In the genomic region with DNA sequence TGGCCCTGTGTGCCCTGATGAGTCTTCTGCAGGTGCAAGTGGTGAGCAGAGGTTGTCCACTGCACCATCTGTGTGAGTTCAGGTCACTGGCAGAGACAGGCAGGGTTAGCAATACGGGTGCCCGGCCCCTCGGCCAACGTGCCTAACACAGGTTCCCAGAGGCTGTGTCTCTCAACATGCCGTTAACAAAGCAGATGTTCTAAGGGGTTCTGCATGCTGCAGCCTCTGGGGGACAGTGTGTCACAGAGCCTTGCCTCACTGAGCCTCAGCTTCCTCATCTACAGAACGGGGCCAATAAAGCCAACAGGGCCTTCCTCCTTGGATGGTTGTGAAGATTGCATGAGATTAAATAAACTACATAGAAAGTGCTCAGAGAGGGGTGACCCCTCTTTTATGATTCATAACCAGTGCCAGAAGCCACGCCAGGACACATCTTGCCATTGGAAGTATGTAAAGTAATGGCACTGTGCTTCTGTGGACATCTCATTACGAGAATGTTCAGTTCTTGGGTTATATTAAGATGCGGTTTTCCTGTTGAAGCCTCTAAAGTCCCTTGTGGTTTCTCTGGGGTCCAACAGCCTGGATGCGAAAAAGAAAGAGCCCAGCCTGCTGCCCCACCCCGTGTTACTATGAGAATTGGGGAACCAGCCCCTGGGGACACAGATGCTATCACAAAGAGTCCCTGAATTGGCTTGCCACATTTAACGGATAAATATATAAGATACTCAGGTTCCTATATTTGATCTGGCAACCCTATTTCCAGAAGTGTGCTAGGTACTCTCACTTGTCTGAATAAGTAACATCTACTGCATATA, we compare ENCODE assay signal across 10 cellular contexts. TPM values are rescaled to one million over a fixed set of nuclear protein-coding genes. Genes with fewer than 3 reads are reported as not detected.
DNase-seq lines count a peak whose midpoint lies in the region; ATAC-seq and TF ChIP-seq lines count a peak whose summit lies in the region.
"Had no signal": no experiment of that assay in that cellular context is flagged by ENCODE, and none has a peak within 500 bp of the region (broad histone marks: within the 10 kb centered on the region; RNA-seq: fewer than 3 reads in every experiment).

No MANE protein-coding gene starts in this region.

- peak; percentile 41 for TF ChIP-seq CTCF in GM12872 (IDR thresholded peaks at IDR 0.05; ENCODE audit: insufficient read depth, low read depth, low read length)
- no peak for TF ChIP-seq CTCF in coronary artery (IDR thresholded peaks at IDR 0.05)

- 83 to 90% methylated on average over 12 of the region's 12 CpGs for WGBS in aorta, 2 donors

- H3K9me3 ChIP-seq in aorta (ENCODE audit: control insufficient read depth, low read length), result no peaks in the 10 kb centered on the region

- no peaks in the 10 kb centered on the region for H3K4me1 ChIP-seq in aorta (ENCODE audit: control insufficient read depth in 1 of 2, insufficient read depth in 2 of 2, low read length in 2 of 2)
- H3K4me1 ChIP-seq: parathyroid adenoma had no signal

- H3K4me3 Mint-ChIP-seq in activated T-helper 2 cell treated with anti-CD3 and anti-CD28 coated beads, Interferon-gamma antibody, Interleukin-2, Interleukin-4, amounts not matched to agents 10 μg/mL and 5 μg/mL and 100 μg/mL, durations not matched to agents 14 hours and 24 hours and 36 hours (ENCODE audit: low read depth), result no peak overlapping the region

- intact Hi-C loops in activated T-helper 2 cell treated with anti-CD3 and anti-CD28 coated beads, Interferon-gamma antibody, Interleukin-2, Interleukin-4, amounts not matched to agents 10 μg/mL and 5 μg/mL and 100 μg/mL, durations not matched to agents 14 hours and 24 hours and 36 hours (cut with micrococcal nuclease), result no loop called here
- intact Hi-C loops in aorta (cut with DNase I), result loop anchor here in 1 of 2 donors (5.0 kb wide), 1 partner anchor 235 kb away; no protein-coding TSS in a partner anchor

- H3K4me1 Mint-ChIP-seq in activated T-helper 2 cell treated with anti-CD3 and anti-CD28 coated beads, Interferon-gamma antibody, Interleukin-2, Interleukin-4, amounts not matched to agents 10 μg/mL and 5 μg/mL and 100 μg/mL, durations not matched to agents 14 hours and 24 hours and 36 hours (ENCODE audit: low read depth), result peaks cover 37% of the 10 kb centered on the region

- no peaks in the 10 kb centered on the region for H3K36me3 Mint-ChIP-seq in activated T-helper 2 cell treated with anti-CD3 and anti-CD28 coated beads, Interferon-gamma antibody, Interleukin-2, Interleukin-4, amounts not matched to agents 10 μg/mL and 5 μg/mL and 100 μg/mL, durations not matched to agents 14 hours and 24 hours and 36 hours (ENCODE audit: low read depth)

- peak; percentile 63 for ATAC-seq in GM19467 (IDR thresholded peaks at IDR 0.05; ENCODE audit: unreplicated experiment)
- ATAC-seq in HG03457 (IDR thresholded peaks at IDR 0.05; ENCODE audit: unreplicated experiment), result peak; percentile 52
- peak; percentile 53 for ATAC-seq in aorta (ENCODE audit: low FRiP score)
- no peak for ATAC-seq in SK-N-SH treated with all-trans-retinoic acid at 6 μM for 48 hours

- H3K27ac ChIP-seq in aorta (ENCODE audit: low read depth in 1 of 2, low read length in 2 of 2), result no peak overlapping the region
- H3K27ac ChIP-seq in coronary artery, result no peak overlapping the region
- H3K27ac ChIP-seq: parathyroid adenoma had no signal

- no peak overlapping the region for H3K4me3 ChIP-seq in aorta (ENCODE audit: low read length in 2 of 2)
- no peak overlapping the region for H3K4me3 ChIP-seq in coronary artery

- H3K27ac Mint-ChIP-seq in activated T-helper 2 cell treated with anti-CD3 and anti-CD28 coated beads, Interferon-gamma antibody, Interleukin-2, Interleukin-4, amounts not matched to agents 10 μg/mL and 5 μg/mL and 100 μg/mL, durations not matched to agents 14 hours and 24 hours and 36 hours, result no peak overlapping the region

- H3K9me3 Mint-ChIP-seq in activated T-helper 2 cell treated with anti-CD3 and anti-CD28 coated beads, Interferon-gamma antibody, Interleukin-2, Interleukin-4, amounts not matched to agents 10 μg/mL and 5 μg/mL and 100 μg/mL, durations not matched to agents 14 hours and 24 hours and 36 hours, result no peaks in the 10 kb centered on the region

- H3K27me3 ChIP-seq in aorta (ENCODE audit: control insufficient read depth in 1 of 2, insufficient read depth in 2 of 2, low read length in 1 of 2), result no peaks in the 10 kb centered on the region

- peaks cover 9% of the 10 kb centered on the region for H3K27me3 Mint-ChIP-seq in activated T-helper 2 cell treated with anti-CD3 and anti-CD28 coated beads, Interferon-gamma antibody, Interleukin-2, Interleukin-4, amounts not matched to agents 10 μg/mL and 5 μg/mL and 100 μg/mL, durations not matched to agents 14 hours and 24 hours and 36 hours (ENCODE audit: low read depth)

- H3K36me3 ChIP-seq in aorta (ENCODE audit: control insufficient read depth in 1 of 2, insufficient read depth in 2 of 2, low read length in 1 of 2), result no peaks in the 10 kb centered on the region

- DNase-seq in activated T-helper 2 cell treated with anti-CD3 and anti-CD28 coated beads, Interferon-gamma antibody, Interleukin-2, Interleukin-4, amounts not matched to agents 10 μg/mL and 5 μg/mL and 100 μg/mL, durations not matched to agents 14 hours and 24 hours and 36 hours (ENCODE audit: low spot score), result peak; percentile 37
- no peak for DNase-seq in aorta
- no peak for DNase-seq in coronary artery (ENCODE audit: low spot score)
- no peak for DNase-seq in dermis blood vessel endothelial cell
- DNase-seq: IMR-90 had no signal

TF ChIP-seq in SK-N-SH treated with all-trans-retinoic acid at 6 μM for 48 hours, 23 proteins besides CTCF, POLR2A, EP300 and RAD21:
- TF ChIP-seq ZC3H10 (CRISPR knock-in tag; IDR thresholded peaks at IDR 0.05) (no peak), TOX (CRISPR knock-in tag; IDR thresholded peaks at IDR 0.05; ENCODE audit: borderline replicate concordance) (no peak), POU6F1 (CRISPR knock-in tag; IDR thresholded peaks at IDR 0.05; ENCODE audit: borderline replicate concordance, low read depth) (no peak), RARB (CRISPR knock-in tag; IDR thresholded peaks at IDR 0.05) (no peak), CREB5 (CRISPR knock-in tag; IDR thresholded peaks at IDR 0.05; ENCODE audit: low read depth) (no peak), PPARA (CRISPR knock-in tag; IDR thresholded peaks at IDR 0.05; ENCODE audit: borderline replicate concordance) (no peak), ARNTL (CRISPR knock-in tag; IDR thresholded peaks at IDR 0.05; ENCODE audit: borderline replicate concordance, low read depth) (no peak), SNAI2 (CRISPR knock-in tag; IDR thresholded peaks at IDR 0.05) (no peak), ZFP3 (CRISPR knock-in tag; IDR thresholded peaks at IDR 0.05) (no peak), TCF4 (CRISPR knock-in tag; IDR thresholded peaks at IDR 0.05; ENCODE audit: borderline replicate concordance) (no peak), ZFP30 (CRISPR knock-in tag; IDR thresholded peaks at IDR 0.05) (no peak), OSR1 (CRISPR knock-in tag; IDR thresholded peaks at IDR 0.05) (no peak)

RNA-seq across cellular contexts. Expression of gene ARHGEF18, which starts 11.2 kb away (rescaled TPM):
- 42.5 and 44.4 TPM in 2 replicates for total RNA-seq in activated T-helper 2 cell treated with anti-CD3 and anti-CD28 coated beads, Interferon-gamma antibody, Interleukin-2, Interleukin-4, amounts not matched to agents 10 μg/mL and 5 μg/mL and 100 μg/mL, durations not matched to agents 14 hours and 24 hours and 36 hours
- total RNA-seq in aorta, result 10 to 100 TPM; 21.9 to 23.1 TPM
- polyA plus RNA-seq in aorta, result 10 to 100 TPM in 1 of 2 donors, 1 to 10 TPM in 1; 8.3 to 10.6 TPM
- total RNA-seq in dermis blood vessel endothelial cell, result 37.8 and 45.3 TPM in 2 replicates

RNA-seq across cellular contexts. Expression of gene INSR, which starts 43.4 kb away (rescaled TPM):
- total RNA-seq in activated T-helper 2 cell treated with anti-CD3 and anti-CD28 coated beads, Interferon-gamma antibody, Interleukin-2, Interleukin-4, amounts not matched to agents 10 μg/mL and 5 μg/mL and 100 μg/mL, durations not matched to agents 14 hours and 24 hours and 36 hours, result 2.4 TPM in 2 replicates
- total RNA-seq in aorta, result 100 to 1,000 TPM in 1 of 2 donors, 10 to 100 TPM in 1; 67.0 to 106 TPM
- polyA plus RNA-seq in aorta, result 10 to 100 TPM in 1 of 2 donors, 1 to 10 TPM in 1; 4.8 to 12.0 TPM
- 41.7 and 76.2 TPM in 2 replicates for total RNA-seq in dermis blood vessel endothelial cell

Comparison
In these comparisons a context has a peak if more than half of its experiments do, and no peak if none do; other contexts are left out.
1. RNA of gene INSR, which starts 43.4 kb away (total RNA-seq): 67.0 to 106 TPM in aorta and 41.7 to 76.2 TPM in dermis blood vessel endothelial cell; 2.4 TPM in activated T-helper 2 cell treated with anti-CD3 and anti-CD28 coated beads, Interferon-gamma antibody, Interleukin-2, Interleukin-4, amounts not matched to agents 10 μg/mL and 5 μg/mL and 100 μg/mL, durations not matched to agents 14 hours and 24 hours and 36 hours; every median in the first group is over 10 times any median in the second.